28 cellular contexts compared by ENCODE assay signal in genomic region chr18:63868546-63868945, GRCh38. TPM values are rescaled to one million over a fixed set of nuclear protein-coding genes. Genes with fewer than 3 reads are reported as not detected.
"Had no signal": no experiment of that assay in that cellular context is flagged by ENCODE, and none has a peak within 500 bp of the region (broad histone marks: within the 10 kb centered on the region; RNA-seq: fewer than 3 reads in every experiment).

No MANE protein-coding gene starts in this region.

- ATAC-seq: activated CD4-positive, CD25-positive, alpha-beta regulatory T cell treated with anti-CD3 and anti-CD28 coated beads, Interleukin-2, amount 50 U/mL, for 24 hours; activated naive CD8-positive, alpha-beta T cell treated with anti-CD3 and anti-CD28 coated beads, Interleukin-2, amount 50 U/mL, for 24 hours; natural killer cell; stimulated activated naive B cell treated with anti-CD40 and anti-IgM and Interleukin-4, amounts not matched to agents 10 μg/mL and 1 μg/mL and 100 μg/mL, for 72 hours had no signal

- H3K4me1 ChIP-seq: sigmoid colon, transverse colon, vagina had no signal

- H3K4me3 ChIP-seq: cardiac muscle cell, left lung, lung, sigmoid colon, transverse colon, vagina had no signal

- H3K9me3 ChIP-seq: left lung, sigmoid colon, transverse colon, vagina had no signal

- H3K27me3 ChIP-seq: cardiac muscle cell, left lung, sigmoid colon, transverse colon, vagina had no signal

- H3K36me3 ChIP-seq: cardiac muscle cell, left lung, sigmoid colon, transverse colon, vagina had no signal

- H3K27ac ChIP-seq: cardiac muscle cell, sigmoid colon, transverse colon, vagina, VCaP had no signal

- DNase-seq: activated CD4-positive, alpha-beta memory T cell treated with anti-CD3 and anti-CD28 coated beads, Interleukin-2, amount 10 ng/mL, durations not matched to agents 7 days and 5 days; activated CD4-positive, alpha-beta T cell treated with anti-CD3 and anti-CD28 coated beads, Interleukin-2, amount 10 ng/mL, durations not matched to agents 24 days and 14 days; activated gamma-delta T cell; activated naive CD4-positive, alpha-beta T cell treated with anti-CD3 and anti-CD28 coated beads, Interleukin-2, amount 50 U/mL, for 16 hours; activated naive CD8-positive, alpha-beta T cell treated with anti-CD3 and anti-CD28 coated beads, Interleukin-2, amount 50 U/mL, for 24 hours; activated T-cell treated with anti-CD3 and anti-CD28 coated beads for 4 hours; cortex of kidney; endodermal cell; foreskin melanocyte; immature natural killer cell; kidney glomerular epithelial cell; left lung; natural killer cell; retina; sigmoid colon; stimulated activated CD4-positive, alpha-beta T cell treated with anti-CD3 and anti-CD28 coated beads, Interleukin-2, amount 100 ng/mL, for 48 hours; stimulated activated CD8-positive, alpha-beta memory T cell treated with anti-CD3 and anti-CD28 coated beads, Interleukin-4, amount 100 ng/mL, for 48 hours; stimulated activated naive B cell treated with anti-CD40 and anti-IgM and Interleukin-4, amounts not matched to agents 10 μg/mL and 1 μg/mL and 100 μg/mL, for 72 hours; transverse colon had no signal

RNA-seq across cellular contexts. Expression of gene SERPINB2, which starts 19.0 kb away (rescaled TPM):
- total RNA-seq: activated CD4-positive, alpha-beta memory T cell treated with anti-CD3 and anti-CD28 coated beads, Interleukin-2, amount 10 ng/mL, durations not matched to agents 7 days and 5 days; activated CD4-positive, alpha-beta T cell treated with anti-CD3 and anti-CD28 coated beads, Interleukin-2, amount 10 ng/mL, durations not matched to agents 24 days and 14 days; cardiac muscle cell; cerebellum; endodermal cell; osteocyte; progenitor cell of endocrine pancreas had no signal
- polyA plus RNA-seq: cardiac muscle cell, immature natural killer cell had no signal

RNA-seq across cellular contexts. Expression of gene SERPINB10, which starts 39.2 kb away (rescaled TPM):
- total RNA-seq: activated CD4-positive, alpha-beta memory T cell treated with anti-CD3 and anti-CD28 coated beads, Interleukin-2, amount 10 ng/mL, durations not matched to agents 7 days and 5 days; activated CD4-positive, alpha-beta T cell treated with anti-CD3 and anti-CD28 coated beads, Interleukin-2, amount 10 ng/mL, durations not matched to agents 24 days and 14 days; cardiac muscle cell; cerebellum; endodermal cell; osteocyte; progenitor cell of endocrine pancreas; sigmoid colon; temporal lobe; transverse colon had no signal
- polyA plus RNA-seq: cardiac muscle cell, immature natural killer cell had no signal
